Comparison of ENCODE assay signal across 8 cellular contexts in the genomic region with DNA sequence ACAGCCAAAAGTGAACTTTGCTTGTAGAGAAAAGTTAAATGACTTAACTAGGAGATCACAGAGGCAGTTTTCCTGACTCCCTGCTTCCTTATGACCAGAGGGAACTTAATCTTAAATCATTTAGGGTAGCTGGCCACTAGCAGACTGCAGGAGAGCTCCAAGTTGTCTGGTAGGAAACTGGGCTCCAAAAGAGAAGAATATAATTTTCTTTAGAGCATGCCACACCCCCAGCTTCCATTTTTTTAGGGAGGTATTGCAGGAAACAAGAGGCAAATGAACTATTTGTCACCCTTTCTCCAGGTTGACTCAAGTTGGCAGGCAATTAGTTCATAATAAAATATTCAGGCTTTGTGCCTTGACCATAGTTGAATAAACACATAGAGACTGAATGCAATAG. TPM values are rescaled to one million over a fixed set of nuclear protein-coding genes. Genes with fewer than 3 reads are reported as not detected.
DNase-seq lines count a peak whose midpoint lies in the region; ATAC-seq and TF ChIP-seq lines count a peak whose summit lies in the region.

No MANE protein-coding gene starts in this region.

- H2AK5ac ChIP-seq in mesenchymal stem cell (ENCODE audit: low read length, severe bottlenecking): no peak overlapping the region

- no peak overlapping the region for H2BK12ac ChIP-seq in mesenchymal stem cell (ENCODE audit: low read length in 2 of 2)

- H3K9ac ChIP-seq in HUES48 (ENCODE audit: low read depth, low read length) (peak overlapping the region; percentile 89), mesenchymal stem cell (ENCODE audit: low read length) (peak overlapping the region; percentile 99)

- H3K9me3 Mint-ChIP-seq in brain: no peaks in the 10 kb centered on the region

- H3K23ac ChIP-seq in mesenchymal stem cell (ENCODE audit: low read length in 2 of 2): no peak overlapping the region

- H2BK5ac ChIP-seq in mesenchymal stem cell (ENCODE audit: low read depth, low read length, poor library complexity, severe bottlenecking): peak overlapping the region; percentile 59

- TF ChIP-seq CTCF in 22Rv1 (IDR thresholded peaks at IDR 0.05): no peak
- no peak for TF ChIP-seq CTCF in brain (conservative IDR thresholded peaks at IDR 0.05)

- H3K4me1 Mint-ChIP-seq in brain: peaks cover 72% of the 10 kb centered on the region

- peak overlapping the region; percentile 88 to 98 (median 95) for H3K4me3 Mint-ChIP-seq in brain

- H4K8ac ChIP-seq in mesenchymal stem cell (ENCODE audit: low read length): no peak overlapping the region

- no peak overlapping the region for H3K18ac ChIP-seq in mesenchymal stem cell (ENCODE audit: low read depth in 1 of 2, low read length in 2 of 2)

- ATAC-seq in GM21528 (IDR thresholded peaks at IDR 0.05; ENCODE audit: low FRiP score, unreplicated experiment): no peak

- no peaks in the 10 kb centered on the region for H3K27me3 ChIP-seq in HUES48 (ENCODE audit: control insufficient read depth, insufficient read depth, low read length)
- H3K27me3 ChIP-seq in mesenchymal stem cell (ENCODE audit: control insufficient read depth in 1 of 2, insufficient read depth in 1 of 2, low read length in 2 of 2): no peaks in the 10 kb centered on the region

- peak overlapping the region in 1 of 2 experiments; percentile 17 for H3K4ac ChIP-seq in mesenchymal stem cell (ENCODE audit: low read depth in 1 of 2, low read length in 2 of 2)

- peaks cover 37% of the 10 kb centered on the region for H3K36me3 Mint-ChIP-seq in brain

- H3K4me3 ChIP-seq in HUES48 (ENCODE audit: low read depth, low read length) (peak overlapping the region; percentile 91), mesenchymal stem cell (ENCODE audit: insufficient read depth in 1 of 2, low read depth in 1 of 2, low read length in 2 of 2) (peak overlapping the region in 1 of 2 experiments; percentile 89)

- H3K4me1 ChIP-seq in HUES48 (ENCODE audit: control insufficient read depth, insufficient read depth, low read length) (peaks cover 9% of the 10 kb centered on the region), mesenchymal stem cell (ENCODE audit: control insufficient read depth, insufficient read depth, low read depth, low read length) (peaks cover 3% of the 10 kb centered on the region)

- POLR2A ChIA-PET in HEK293T (lab: Yijun Ruan, JAX): interaction anchor here (1.0 kb wide), 1 partner anchor 392 kb away, joined by 3 read pairs; no protein-coding TSS in a partner anchor

- H3K27me3 Mint-ChIP-seq in brain: peaks cover 19% of the 10 kb centered on the region

- no peak overlapping the region for H4K91ac ChIP-seq in mesenchymal stem cell (ENCODE audit: low read length)

- H3K4me2 ChIP-seq in mesenchymal stem cell (ENCODE audit: low read length, poor library complexity, severe bottlenecking): peak overlapping the region; percentile 58

- H3K9me3 ChIP-seq in HUES48 (ENCODE audit: control insufficient read depth, insufficient read depth, low read length) (no peaks in the 10 kb centered on the region), mesenchymal stem cell (ENCODE audit: control insufficient read depth, low read length) (no peaks in the 10 kb centered on the region)

- H3K79me1 ChIP-seq in mesenchymal stem cell (replicated peaks; ENCODE audit: low read length, poor library complexity, severe bottlenecking): peaks cover 5% of the 10 kb centered on the region

- H3K27ac ChIP-seq in 22Rv1 (peak overlapping the region; percentile 80), HUES48 (ENCODE audit: low read depth, low read length) (peak overlapping the region; percentile 91), mesenchymal stem cell (ENCODE audit: low read length, poor library complexity, severe bottlenecking) (peak overlapping the region; percentile 88)

- peak overlapping the region; percentile 89 to 99 (median 97) for H3K27ac Mint-ChIP-seq in brain

- H2BK120ac ChIP-seq in mesenchymal stem cell (ENCODE audit: low read depth, low read length): no peak overlapping the region

- no peak overlapping the region for H2AFZ ChIP-seq in mesenchymal stem cell (ENCODE audit: low read depth, low read length)

- H3K14ac ChIP-seq in mesenchymal stem cell (ENCODE audit: low read length in 2 of 2): no peak overlapping the region

- no peak overlapping the region for H2BK15ac ChIP-seq in mesenchymal stem cell (ENCODE audit: low read depth, poor library complexity, severe bottlenecking)

- DNase-seq in mesenchymal stem cell (peak; percentile 46), ureter (ENCODE audit: low spot score) (no peak), HEK293T (ENCODE audit: extremely low spot score) (no peak), NCI-H510A (lab: John Stamatoyannopoulos, UW) (no peak)

- H3K36me3 ChIP-seq in HUES48 (ENCODE audit: control insufficient read depth, insufficient read depth, low read length) (peaks cover 23% of the 10 kb centered on the region), mesenchymal stem cell (ENCODE audit: control insufficient read depth in 1 of 2, insufficient read depth in 2 of 2, low read depth in 1 of 2, low read length in 2 of 2) (peaks cover 0 to 26% of the 10 kb centered on the region in 2 experiments)

- CTCF ChIA-PET in HEK293T (lab: Yijun Ruan, JAX): no interaction called here

TF ChIP-seq in HEK293T, 16 proteins besides CTCF, POLR2A, EP300 and RAD21:
- TF ChIP-seq LEF1 (IDR thresholded peaks at IDR 0.05; ENCODE audit: borderline replicate concordance) (no peak), ELF4 (IDR thresholded peaks at IDR 0.05) (no peak), ARNT (IDR thresholded peaks at IDR 0.05) (no peak), SUZ12 (IDR thresholded peaks at IDR 0.05) (no peak), HDGF (IDR thresholded peaks at IDR 0.05; ENCODE audit: borderline replicate concordance) (no peak), TARDBP (IDR thresholded peaks at IDR 0.05) (no peak), SP1 (IDR thresholded peaks at IDR 0.05) (no peak), BHLHE40 (IDR thresholded peaks at IDR 0.05; ENCODE audit: borderline replicate concordance) (no peak), NFRKB (IDR thresholded peaks at IDR 0.05) (no peak), ZNF384 (IDR thresholded peaks at IDR 0.05) (no peak), FOXK2 (IDR thresholded peaks at IDR 0.05) (no peak), FOXM1 (IDR thresholded peaks at IDR 0.05; ENCODE audit: borderline replicate concordance) (no peak), CTBP1 (IDR thresholded peaks at IDR 0.05; ENCODE audit: borderline replicate concordance) (no peak), FOXA1 (IDR thresholded peaks at IDR 0.05) (no peak)

RNA-seq across cellular contexts. Expression of a gene that starts 2.6 kb away (rescaled TPM):
- 3.4 TPM for polyA plus RNA-seq in brain (ENCODE audit: insufficient read depth, low read depth, low replicate concordance)
- polyA plus RNA-seq in mesenchymal stem cell (2013, experiment 1 of 2): 7.1 TPM
- 7.8 TPM for polyA plus RNA-seq in mesenchymal stem cell (2013, experiment 2 of 2)
- 23.2 TPM for total RNA-seq in ureter

RNA-seq across cellular contexts. Expression of a gene that starts 2.9 kb away (rescaled TPM):
- polyA plus RNA-seq in brain (ENCODE audit: insufficient read depth, low read depth, low replicate concordance): 1.8 TPM
- 7.1 TPM for polyA plus RNA-seq in mesenchymal stem cell (2013, experiment 1 of 2)
- 7.3 TPM for polyA plus RNA-seq in mesenchymal stem cell (2013, experiment 2 of 2)
- total RNA-seq in ureter: 0.86 TPM
